In the genomic region with DNA sequence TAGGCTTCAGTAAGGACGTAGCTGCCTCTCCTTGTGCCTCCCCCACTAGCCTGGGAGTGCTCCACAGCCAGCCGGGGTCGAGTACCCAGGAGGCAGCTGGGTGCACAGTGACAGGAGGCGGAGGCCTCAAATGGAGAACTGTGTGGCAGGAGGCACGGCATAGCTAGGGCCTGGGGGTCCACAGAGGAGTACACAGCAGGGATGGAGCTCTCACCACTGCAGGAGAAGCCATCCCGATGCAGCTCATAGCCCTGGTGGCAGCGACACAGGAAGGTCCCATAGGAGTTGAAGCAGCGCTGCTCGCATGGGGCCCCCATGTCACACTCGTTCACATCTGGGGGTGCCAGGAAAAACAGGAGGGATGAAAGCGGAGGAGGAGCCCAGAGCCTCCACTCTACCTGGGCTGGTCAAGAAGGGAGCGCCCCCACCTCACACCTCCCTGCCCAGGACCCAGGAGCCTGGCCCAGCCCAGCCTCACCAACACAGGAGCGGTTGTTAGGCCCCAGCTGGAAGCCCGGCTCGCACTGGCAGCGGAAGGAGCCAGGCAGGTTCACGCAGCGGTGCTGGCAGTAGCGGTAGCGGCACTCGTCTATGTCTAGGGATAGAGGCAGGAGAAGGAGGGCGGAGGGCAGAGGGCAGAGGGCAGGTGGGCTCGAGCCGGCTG, we compare ENCODE assay signal across 2 cellular contexts.
TF ChIP-seq lines count a peak whose summit lies in the region.

No MANE protein-coding gene starts in this region.

TF ChIP-seq in GM12891, 5 proteins besides CTCF, POLR2A, EP300 and RAD21:
- peak; percentile 54; the same call in 1 of the 2 replicates for TF ChIP-seq POU2F2 (IDR thresholded peaks at IDR 0.05; ENCODE audit: low read depth, low read length)
- no peak for TF ChIP-seq TAF1 (IDR thresholded peaks at IDR 0.05; ENCODE audit: low read depth, low read length)

TF ChIP-seq in neural cell, 6 proteins besides CTCF, POLR2A, EP300 and RAD21:
- no peak for TF ChIP-seq EZH2 (IDR thresholded peaks at IDR 0.05; ENCODE audit: borderline replicate concordance, insufficient read depth, low read length, poor library complexity, severe bottlenecking)
- TF ChIP-seq POLR2AphosphoS5 (IDR thresholded peaks at IDR 0.05): peak; percentile 18
- TF ChIP-seq, protein P1, sequence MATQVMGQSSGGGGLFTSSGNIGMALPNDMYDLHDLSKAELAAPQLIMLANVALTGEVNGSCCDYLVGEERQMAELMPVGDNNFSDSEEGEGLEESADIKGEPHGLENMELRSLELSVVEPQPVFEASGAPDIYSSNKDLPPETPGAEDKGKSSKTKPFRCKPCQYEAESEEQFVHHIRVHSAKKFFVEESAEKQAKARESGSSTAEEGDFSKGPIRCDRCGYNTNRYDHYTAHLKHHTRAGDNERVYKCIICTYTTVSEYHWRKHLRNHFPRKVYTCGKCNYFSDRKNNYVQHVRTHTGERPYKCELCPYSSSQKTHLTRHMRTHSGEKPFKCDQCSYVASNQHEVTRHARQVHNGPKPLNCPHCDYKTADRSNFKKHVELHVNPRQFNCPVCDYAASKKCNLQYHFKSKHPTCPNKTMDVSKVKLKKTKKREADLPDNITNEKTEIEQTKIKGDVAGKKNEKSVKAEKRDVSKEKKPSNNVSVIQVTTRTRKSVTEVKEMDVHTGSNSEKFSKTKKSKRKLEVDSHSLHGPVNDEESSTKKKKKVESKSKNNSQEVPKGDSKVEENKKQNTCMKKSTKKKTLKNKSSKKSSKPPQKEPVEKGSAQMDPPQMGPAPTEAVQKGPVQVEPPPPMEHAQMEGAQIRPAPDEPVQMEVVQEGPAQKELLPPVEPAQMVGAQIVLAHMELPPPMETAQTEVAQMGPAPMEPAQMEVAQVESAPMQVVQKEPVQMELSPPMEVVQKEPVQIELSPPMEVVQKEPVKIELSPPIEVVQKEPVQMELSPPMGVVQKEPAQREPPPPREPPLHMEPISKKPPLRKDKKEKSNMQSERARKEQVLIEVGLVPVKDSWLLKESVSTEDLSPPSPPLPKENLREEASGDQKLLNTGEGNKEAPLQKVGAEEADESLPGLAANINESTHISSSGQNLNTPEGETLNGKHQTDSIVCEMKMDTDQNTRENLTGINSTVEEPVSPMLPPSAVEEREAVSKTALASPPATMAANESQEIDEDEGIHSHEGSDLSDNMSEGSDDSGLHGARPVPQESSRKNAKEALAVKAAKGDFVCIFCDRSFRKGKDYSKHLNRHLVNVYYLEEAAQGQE (IDR thresholded peaks at IDR 0.05; ENCODE audit: borderline replicate concordance): no peak
